ENCODE assay signal across 27 cellular contexts in the genomic region with DNA sequence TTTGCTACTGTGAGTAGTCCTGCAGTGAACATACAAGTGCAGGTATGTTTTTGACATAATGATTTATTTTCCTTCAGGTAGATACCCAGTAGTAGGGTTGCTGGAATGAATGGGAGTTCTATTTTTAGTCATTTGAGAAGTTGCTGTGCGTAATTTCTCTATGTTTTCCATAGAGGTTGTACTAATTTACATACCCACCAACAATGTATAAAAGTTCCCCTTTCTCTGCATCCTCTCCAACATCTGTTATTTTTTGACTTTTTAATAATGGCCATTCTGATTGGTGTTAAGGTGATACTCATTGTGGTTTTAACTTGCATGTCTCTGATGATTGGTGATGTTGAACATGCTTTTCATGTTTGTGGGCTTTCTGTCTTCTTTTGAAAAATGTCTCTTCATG.
A peak's percentile ranks its signal among the peaks of the same experiment; 100 is the strongest.
DNase-seq lines count a peak whose midpoint lies in the region; ATAC-seq, FAIRE-seq and TF ChIP-seq lines count a peak whose summit lies in the region.
"Had no signal": no experiment of that assay in that cellular context is flagged by ENCODE, and none has a peak within 500 bp of the region (broad histone marks: within the 10 kb centered on the region; RNA-seq: fewer than 3 reads in every experiment).

No MANE protein-coding gene starts in this region.

- peak; percentile 57 for FAIRE-seq in GM12878 (lab: Jason Lieb, UNC)
- FAIRE-seq: A204.1, GM12892 had no signal

- H3F3A ChIP-seq in smooth muscle cell (ENCODE audit: low read depth) = peaks cover 10% of the 10 kb centered on the region

- H4K20me1 ChIP-seq in GM12878 (ENCODE audit: control insufficient read depth, insufficient read depth) (no peaks in the 10 kb centered on the region), smooth muscle cell (ENCODE audit: low read depth) (no peaks in the 10 kb centered on the region)

- H3K27me3 ChIP-seq in GM12878 (replicated peaks in 1 of 2; ENCODE audit: control insufficient read depth in 2 of 2, insufficient read depth in 2 of 2, low read length in 1 of 2) (no peaks in the 10 kb centered on the region), smooth muscle cell (ENCODE audit: low read depth) (no peaks in the 10 kb centered on the region)

- TF ChIP-seq RAD21 in GM12878 (IDR thresholded peaks at IDR 0.05; ENCODE audit: insufficient read depth, low read depth, low read length) = no peak

- SMC1A ChIA-PET in GM12878 (lab: Charles Lee; ENCODE audit: uncharacterized antibody, unreplicated experiment) = interaction anchor here (0.8 to 2.6 kb wide), 4 partner anchors 47 to 323 kb away, joined by 3 to 26 read pairs (median 6); no protein-coding TSS in a partner anchor

- no peak for TF ChIP-seq EP300 in GM12878 (IDR thresholded peaks at IDR 0.05; ENCODE audit: borderline replicate concordance in 1 of 2, control insufficient read depth in 1 of 2, low read depth in 2 of 2, low read length in 2 of 2)

- no peaks in the 10 kb centered on the region for H3K36me3 Mint-ChIP-seq in stimulated activated effector memory CD8-positive, alpha-beta T cell treated with anti-CD3 and anti-CD28 coated beads, Interleukin-12 subunit alpha, Interleukin-12 subunit beta, amount 100 ng/mL, for 72 hours
- H3K36me3 Mint-ChIP-seq: CD4-positive, alpha-beta memory T cell had no signal

- H3K27ac ChIP-seq in GM12878 (ENCODE audit: control insufficient read depth, insufficient read depth) (no peak overlapping the region), smooth muscle cell (ENCODE audit: low read depth) (peak overlapping the region; percentile 32)
- H3K27ac ChIP-seq: GM23248 had no signal

- H3K9me3 Mint-ChIP-seq in stimulated activated effector memory CD8-positive, alpha-beta T cell treated with anti-CD3 and anti-CD28 coated beads, Interleukin-12 subunit alpha, Interleukin-12 subunit beta, amount 100 ng/mL, for 72 hours = no peaks in the 10 kb centered on the region
- H3K9me3 Mint-ChIP-seq: HFFc6 had no signal

- no peak for TF ChIP-seq POLR2A in GM12878 (IDR thresholded peaks at IDR 0.05; ENCODE audit: low read depth, low read length)

- H3K4me3 Mint-ChIP-seq in stimulated activated effector memory CD8-positive, alpha-beta T cell treated with anti-CD3 and anti-CD28 coated beads, Interleukin-12 subunit alpha, Interleukin-12 subunit beta, amount 100 ng/mL, for 72 hours = no peak overlapping the region
- H3K4me3 Mint-ChIP-seq: CD4-positive, alpha-beta memory T cell; H9; HFFc6 had no signal

- H3K9ac ChIP-seq in GM12878 (ENCODE audit: control insufficient read depth, insufficient read depth, low read length) (no peak overlapping the region), smooth muscle cell (ENCODE audit: low read depth) (no peak overlapping the region)
- H3K9ac ChIP-seq: GM23248 had no signal

- no TSS peak for BruUV-seq in GM12878 (replicated peaks; lab: Mats Ljungman, UMichigan)

- H3K4me1 Mint-ChIP-seq in stimulated activated effector memory CD8-positive, alpha-beta T cell treated with anti-CD3 and anti-CD28 coated beads, Interleukin-12 subunit alpha, Interleukin-12 subunit beta, amount 100 ng/mL, for 72 hours = peaks cover 12% of the 10 kb centered on the region

- no peak overlapping the region for H3K27ac Mint-ChIP-seq in stimulated activated effector memory CD8-positive, alpha-beta T cell treated with anti-CD3 and anti-CD28 coated beads, Interleukin-12 subunit alpha, Interleukin-12 subunit beta, amount 100 ng/mL, for 72 hours
- H3K27ac Mint-ChIP-seq: CD4-positive, alpha-beta memory T cell; HFFc6 had no signal

- in situ Hi-C loops in GM12878 (cut with MboI) = loop anchor here (5.0 kb wide), 1 partner anchor 319 kb away; no protein-coding TSS in a partner anchor

- DNase-seq in GM12865 (ENCODE audit: low read depth) (peak; percentile 30), GM12878 (ENCODE audit: low read depth, low spot score) (no peak), smooth muscle cell (lab: John Stamatoyannopoulos, UW; ENCODE audit: unreplicated experiment) (no peak), ureter (ENCODE audit: low spot score) (no peak)
- no peak for DNase-seq in stimulated activated effector memory CD8-positive, alpha-beta T cell treated with anti-CD3 and anti-CD28 coated beads, Interleukin-12 subunit alpha, Interleukin-12 subunit beta, amount 100 ng/mL, for 72 hours (ENCODE audit: low spot score in 2 of 2)
- DNase-seq: C1 segment of cervical spinal cord; Caco-2; CD4-positive, alpha-beta memory T cell; DMS79; EL; GDM1; GM23248; H9; HFFc6; NCI-H1092; NCI-H1417 treated with DMSO at 0.1 percent for 48 hours; NCI-H1694 treated with DMSO at 0.1 percent for 48 hours; NCI-H2081; NCI-H226; NCI-H510A; NCI-H69; Right ventricle myocardium superior; RPMI8226 had no signal

- H3K4me1 ChIP-seq in GM12878 (ENCODE audit: control insufficient read depth, insufficient read depth, low read length) (no peaks in the 10 kb centered on the region), smooth muscle cell (ENCODE audit: low read depth) (peaks cover 5% of the 10 kb centered on the region)
- H3K4me1 ChIP-seq: Caco-2 had no signal

- H3K9me3 ChIP-seq in GM12878 (replicated peaks; ENCODE audit: control insufficient read depth, insufficient read depth, low read length) (peaks cover 5% of the 10 kb centered on the region; the same call in 1 of the 3 replicates), smooth muscle cell (replicated peaks; ENCODE audit: low read depth) (no peaks in the 10 kb centered on the region)
- H3K9me3 ChIP-seq: Caco-2 had no signal

- H2AFZ ChIP-seq in GM12878 (ENCODE audit: control insufficient read depth, low read depth, low read length) (no peak overlapping the region), smooth muscle cell (ENCODE audit: low read depth) (no peak overlapping the region)
- H2AFZ ChIP-seq: GM23248 had no signal

- intact Hi-C loops in GM12878 (cut with micrococcal nuclease; ENCODE audit: unreplicated experiment) = loop anchor here (5.0 kb wide), 1 partner anchor 159 kb away; no protein-coding TSS in a partner anchor

- H3K4me2 ChIP-seq in GM12878 (ENCODE audit: control insufficient read depth, insufficient read depth) (no peak overlapping the region), smooth muscle cell (peak overlapping the region; percentile 43)

- peaks cover 5 to 9% of the 10 kb centered on the region in 2 experiments for H3K36me3 ChIP-seq in GM12878 (ENCODE audit: control insufficient read depth in 2 of 2, insufficient read depth in 2 of 2, low read length in 1 of 2)
- H3K36me3 ChIP-seq in smooth muscle cell (ENCODE audit: low read depth) = no peaks in the 10 kb centered on the region

- 84% methylated on average over 1 of the region's 1 CpG for WGBS in GM12878 (ENCODE audit: insufficient coverage, insufficient replicate concordance, low lambda C conversion rate, missing lambda C conversion rate)
- WGBS in smooth muscle cell (ENCODE audit: low lambda C conversion rate) = 90% methylated on average over 1 of the region's 1 CpG

- RAD21 ChIA-PET in GM12878 (lab: Charles Lee; ENCODE audit: unreplicated experiment) = interaction anchor here (3.0 kb wide), 1 partner anchor 326 kb away, joined by 13 read pairs; no protein-coding TSS in a partner anchor

- POLR2A ChIA-PET in GM12878 (lab: Charles Lee) = no interaction called here

- no peak overlapping the region for H3K4me3 ChIP-seq in GM12865 (ENCODE audit: low read depth, low read length)
- no peak overlapping the region for H3K4me3 ChIP-seq in GM12878
- H3K4me3 ChIP-seq in smooth muscle cell = no peak overlapping the region
- H3K4me3 ChIP-seq: GM23248 had no signal

- ATAC-seq in HG02610 (IDR thresholded peaks at IDR 0.05; ENCODE audit: unreplicated experiment) = peak; percentile 50
- ATAC-seq in GM12878 = peak; percentile 52
- no peak for ATAC-seq in stimulated activated effector memory CD8-positive, alpha-beta T cell treated with anti-CD3 and anti-CD28 coated beads, Interleukin-12 subunit alpha, Interleukin-12 subunit beta, amount 100 ng/mL, for 72 hours
- ATAC-seq in HG03460 (IDR thresholded peaks at IDR 0.05; ENCODE audit: unreplicated experiment) = no peak

- CTCF ChIA-PET in GM12878 (lab: Yijun Ruan, JAX) = interaction anchor here (3.4 kb wide), 1 partner anchor 324 kb away, joined by 59 read pairs; no protein-coding TSS in a partner anchor

- H3K79me2 ChIP-seq in GM12878 (ENCODE audit: control insufficient read depth, insufficient read depth, low read length) (no peaks in the 10 kb centered on the region), smooth muscle cell (ENCODE audit: low read depth) (no peaks in the 10 kb centered on the region)

- TF ChIP-seq CTCF in GM12865 (IDR thresholded peaks at IDR 0.05; ENCODE audit: insufficient read depth, low read depth, low read length, missing control alignments) (no peak), GM12878 (IDR thresholded peaks at IDR 0.05 in 2 of 3, conservative IDR thresholded peaks at IDR 0.05 in 1 of 3; ENCODE audit: control insufficient read depth in 2 of 3, extremely low read depth in 1 of 3, insufficient read depth in 1 of 3, low read depth in 3 of 3, low read length in 3 of 3) (no peak), smooth muscle cell (IDR thresholded peaks at IDR 0.05; ENCODE audit: borderline replicate concordance, insufficient read depth, poor library complexity, severe bottlenecking) (no peak)

TF ChIP-seq in GM12878, 131 proteins besides CTCF, POLR2A, EP300 and RAD21 (continues in another document):
- TF ChIP-seq EZH2 (IDR thresholded peaks at IDR 0.05; ENCODE audit: borderline replicate concordance, control insufficient read depth, low read depth, low read length) (no peak), FOXM1 (IDR thresholded peaks at IDR 0.05; ENCODE audit: low read depth, low read length) (peak; percentile 58; the same call in 1 of the 2 replicates), MTA2 (IDR thresholded peaks at IDR 0.05; ENCODE audit: low read depth) (no peak), JUNB (IDR thresholded peaks at IDR 0.05) (peak; percentile 43), TARDBP (IDR thresholded peaks at IDR 0.05; ENCODE audit: borderline replicate concordance) (no peak), MYC (IDR thresholded peaks at IDR 0.05; ENCODE audit: insufficient read depth, insufficient read length, insufficient replicate concordance, low read length, severe bottlenecking) (no peak), SIN3A (IDR thresholded peaks at IDR 0.05; ENCODE audit: low read depth, low read length) (no peak), SIX5 (IDR thresholded peaks at IDR 0.05; ENCODE audit: low read depth, low read length, severe bottlenecking) (no peak), RUNX3 (IDR thresholded peaks at IDR 0.05; ENCODE audit: low read length) (peak; percentile 66)
- TF ChIP-seq, protein P1, sequence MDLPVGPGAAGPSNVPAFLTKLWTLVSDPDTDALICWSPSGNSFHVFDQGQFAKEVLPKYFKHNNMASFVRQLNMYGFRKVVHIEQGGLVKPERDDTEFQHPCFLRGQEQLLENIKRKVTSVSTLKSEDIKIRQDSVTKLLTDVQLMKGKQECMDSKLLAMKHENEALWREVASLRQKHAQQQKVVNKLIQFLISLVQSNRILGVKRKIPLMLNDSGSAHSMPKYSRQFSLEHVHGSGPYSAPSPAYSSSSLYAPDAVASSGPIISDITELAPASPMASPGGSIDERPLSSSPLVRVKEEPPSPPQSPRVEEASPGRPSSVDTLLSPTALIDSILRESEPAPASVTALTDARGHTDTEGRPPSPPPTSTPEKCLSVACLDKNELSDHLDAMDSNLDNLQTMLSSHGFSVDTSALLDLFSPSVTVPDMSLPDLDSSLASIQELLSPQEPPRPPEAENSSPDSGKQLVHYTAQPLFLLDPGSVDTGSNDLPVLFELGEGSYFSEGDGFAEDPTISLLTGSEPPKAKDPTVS (IDR thresholded peaks at IDR 0.05; ENCODE audit: low read depth, low read length) = no peak

Comparison
In these comparisons a context has a peak if more than half of its experiments do, and no peak if none do; other contexts are left out.
1. ATAC-seq: peak in HG02610 (single experiment) and GM12878 (single experiment); none in stimulated activated effector memory CD8-positive, alpha-beta T cell treated with anti-CD3 and anti-CD28 coated beads, Interleukin-12 subunit alpha, Interleukin-12 subunit beta, amount 100 ng/mL, for 72 hours (single experiment) and HG03460 (single experiment).